ENCODE assay signal across 8 cellular contexts in the genomic region with DNA sequence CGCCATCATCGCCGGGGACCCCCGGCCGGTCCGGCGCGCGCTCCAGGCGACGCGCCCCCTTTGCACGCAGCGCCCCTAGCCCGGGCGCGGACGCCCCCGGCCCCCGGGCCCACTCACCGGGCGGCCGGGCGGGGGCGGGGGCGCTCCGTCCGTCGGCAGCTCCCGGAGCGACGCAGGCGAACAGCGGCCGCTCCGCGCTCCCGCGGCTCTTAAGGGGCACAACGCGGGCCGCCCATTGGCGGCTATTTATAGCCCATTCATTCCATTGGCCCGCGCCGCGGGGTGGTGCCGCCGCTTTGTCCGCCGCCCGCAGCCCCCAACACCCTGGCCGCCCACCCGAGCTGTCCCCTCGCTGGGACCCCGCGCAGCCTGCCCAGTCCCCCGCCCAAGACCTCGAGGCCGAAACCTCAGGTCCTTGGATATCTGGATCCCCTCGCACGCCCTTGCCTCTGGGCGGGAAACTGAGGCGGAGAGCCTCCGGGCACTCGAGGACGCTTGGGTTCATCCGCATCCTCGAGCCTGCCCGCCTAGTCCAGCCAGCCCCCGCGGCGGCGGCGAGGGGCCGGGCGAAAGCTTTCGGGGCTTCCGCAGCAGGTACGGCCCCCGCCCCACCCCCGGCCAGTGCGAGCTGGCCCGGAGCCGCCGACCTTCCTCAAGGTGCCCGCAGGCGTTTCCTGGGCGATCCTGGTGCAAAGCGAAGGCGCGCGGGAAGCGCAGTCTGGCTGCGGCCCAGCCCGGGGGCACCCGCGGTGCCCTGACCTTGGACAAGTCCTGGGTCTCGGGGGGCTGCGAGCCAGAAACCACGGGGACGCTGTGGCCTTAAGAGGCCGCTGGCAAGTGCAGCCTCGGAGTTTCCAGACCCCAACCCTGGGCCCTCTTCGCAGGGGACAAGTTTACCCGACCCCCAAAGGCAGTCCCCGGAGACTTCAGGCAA. TPM values are rescaled to one million over a fixed set of nuclear protein-coding genes. Genes with fewer than 3 reads are reported as not detected.
DNase-seq lines count a peak whose midpoint lies in the region; ATAC-seq and TF ChIP-seq lines count a peak whose summit lies in the region.

A gene (minus strand): TSS at position 182 of the 934 bp plus-strand sequence. CDS start 337 bp downstream, outside the sequence.

- TF ChIP-seq POLR2A in gastroesophageal sphincter (IDR thresholded peaks at IDR 0.05) = peak; percentile 97 to 99

- H2AFZ ChIP-seq in neural cell (ENCODE audit: low read depth, low read length) = peak within 1 kb of the TSS; percentile 33

- TF ChIP-seq EP300 in gastroesophageal sphincter (IDR thresholded peaks at IDR 0.05) (no peak), neural cell (conservative IDR thresholded peaks at IDR 0.05; ENCODE audit: poor library complexity, severe bottlenecking) (peak; percentile 40)

- no peaks in the 10 kb centered on the region for H3F3A ChIP-seq in neural cell (ENCODE audit: insufficient read depth, low read length, poor library complexity, severe bottlenecking)

- peak within 1 kb of the TSS; percentile 68 for H3K4me2 ChIP-seq in neural cell (ENCODE audit: low read length)

- no peaks in the 10 kb centered on the region for H3K27me3 ChIP-seq in gastroesophageal sphincter
- H3K27me3 ChIP-seq in neural cell (ENCODE audit: insufficient read depth, low read depth, low read length) = no peaks in the 10 kb centered on the region

- no peak within 1 kb of the TSS for H3K27ac Mint-ChIP-seq in activated T-helper 1 cell treated with anti-CD3 and anti-CD28 coated beads, Interleukin-12 subunit alpha, Interleukin-12 subunit beta, Interleukin-2, Interleukin-4 antibody, amounts not matched to agents 30 ng/mL and 10 ng/mL and 1 ng/mL, durations not matched to agents 14 hours and 24 hours and 36 hours

- H4K20me1 ChIP-seq in neural cell (ENCODE audit: insufficient read depth) = peaks cover 19% of the 10 kb centered on the region

- H3K36me3 Mint-ChIP-seq in activated T-helper 1 cell treated with anti-CD3 and anti-CD28 coated beads, Interleukin-12 subunit alpha, Interleukin-12 subunit beta, Interleukin-2, Interleukin-4 antibody, amounts not matched to agents 30 ng/mL and 10 ng/mL and 1 ng/mL, durations not matched to agents 14 hours and 24 hours and 36 hours (ENCODE audit: low read depth) = no peaks in the 10 kb centered on the region

- ATAC-seq in gastroesophageal sphincter (peak; percentile 63), HG03460 (IDR thresholded peaks at IDR 0.05; ENCODE audit: unreplicated experiment) (no peak)

- H3K4me1 Mint-ChIP-seq in activated T-helper 1 cell treated with anti-CD3 and anti-CD28 coated beads, Interleukin-12 subunit alpha, Interleukin-12 subunit beta, Interleukin-2, Interleukin-4 antibody, amounts not matched to agents 30 ng/mL and 10 ng/mL and 1 ng/mL, durations not matched to agents 14 hours and 24 hours and 36 hours (ENCODE audit: low read depth) = peaks cover 15% of the 10 kb centered on the region

- 15 to 80% methylated on average over 1 to 3 of the region's 107 CpGs for WGBS in gastroesophageal sphincter (ENCODE audit: low coverage in 1 of 2), 2 donors

- H3K36me3 ChIP-seq in gastroesophageal sphincter = peaks cover 0 to 14% of the 10 kb centered on the region in 2 donors
- H3K36me3 ChIP-seq in neural cell (ENCODE audit: insufficient read depth, low read length) = peaks cover 7% of the 10 kb centered on the region

- H3K9me3 ChIP-seq in gastroesophageal sphincter = no peaks in the 10 kb centered on the region
- H3K9me3 ChIP-seq in neural cell (ENCODE audit: low read length) = no peaks in the 10 kb centered on the region

- peaks cover 17% of the 10 kb centered on the region for H3K79me2 ChIP-seq in neural cell (replicated peaks; ENCODE audit: insufficient read depth, low read length)

- H3K4me3 ChIP-seq in gastroesophageal sphincter (peak within 1 kb of the TSS; percentile 84 to 93), neural cell (ENCODE audit: low read length) (peak within 1 kb of the TSS; percentile 91)

- TF ChIP-seq RAD21 in neural cell (conservative IDR thresholded peaks at IDR 0.05) = no peak

- H3K4me3 Mint-ChIP-seq in activated T-helper 1 cell treated with anti-CD3 and anti-CD28 coated beads, Interleukin-12 subunit alpha, Interleukin-12 subunit beta, Interleukin-2, Interleukin-4 antibody, amounts not matched to agents 30 ng/mL and 10 ng/mL and 1 ng/mL, durations not matched to agents 14 hours and 24 hours and 36 hours = peak within 1 kb of the TSS; percentile 69

- H3K9ac ChIP-seq in neural cell (ENCODE audit: low read length) = peak within 1 kb of the TSS; percentile 97

- peaks cover 0 to 86% (median 41%) of the 10 kb centered on the region in 3 donors for H3K4me1 ChIP-seq in gastroesophageal sphincter

- peaks cover 19% of the 10 kb centered on the region for H3K27me3 Mint-ChIP-seq in activated T-helper 1 cell treated with anti-CD3 and anti-CD28 coated beads, Interleukin-12 subunit alpha, Interleukin-12 subunit beta, Interleukin-2, Interleukin-4 antibody, amounts not matched to agents 30 ng/mL and 10 ng/mL and 1 ng/mL, durations not matched to agents 14 hours and 24 hours and 36 hours (ENCODE audit: insufficient read depth)

- DNase-seq in activated CD4-positive, alpha-beta T cell treated with anti-CD3 and anti-CD28 coated beads for 48 hours = peak; percentile 43
- DNase-seq in activated CD4-positive, alpha-beta T cell treated with anti-CD3 and anti-CD28 coated beads, Interleukin-2, amount 50 U/mL, for 1 hour = no peak
- DNase-seq in NCI-H2029 (lab: John Stamatoyannopoulos, UW) (peak; percentile 23), NOMO-1 (lab: John Stamatoyannopoulos, UW; ENCODE audit: unreplicated experiment in 2 of 2) (no peak)
- no peak for DNase-seq in activated T-helper 1 cell treated with anti-CD3 and anti-CD28 coated beads, Interleukin-12 subunit alpha, Interleukin-12 subunit beta, Interleukin-2, Interleukin-4 antibody, amounts not matched to agents 30 ng/mL and 10 ng/mL and 1 ng/mL, durations not matched to agents 14 hours and 24 hours and 36 hours (ENCODE audit: low spot score)

- no peaks in the 10 kb centered on the region for H3K9me3 Mint-ChIP-seq in activated T-helper 1 cell treated with anti-CD3 and anti-CD28 coated beads, Interleukin-12 subunit alpha, Interleukin-12 subunit beta, Interleukin-2, Interleukin-4 antibody, amounts not matched to agents 30 ng/mL and 10 ng/mL and 1 ng/mL, durations not matched to agents 14 hours and 24 hours and 36 hours

- H3K27ac ChIP-seq in gastroesophageal sphincter (peak within 1 kb of the TSS; percentile 97 to 99 (median 98)), neural cell (ENCODE audit: low read length) (peak within 1 kb of the TSS; percentile 90)

- H3K9me2 ChIP-seq in neural cell (ENCODE audit: insufficient read depth, low read length) = no peaks in the 10 kb centered on the region

- TF ChIP-seq CTCF in gastroesophageal sphincter (IDR thresholded peaks at IDR 0.05) = peak in 1 of 4 experiments; percentile 11
- TF ChIP-seq CTCF in neural cell (IDR thresholded peaks at IDR 0.05; ENCODE audit: poor library complexity, severe bottlenecking) = no peak

- intact Hi-C loops in activated T-helper 1 cell treated with anti-CD3 and anti-CD28 coated beads, Interleukin-12 subunit alpha, Interleukin-12 subunit beta, Interleukin-2, Interleukin-4 antibody, amounts not matched to agents 30 ng/mL and 10 ng/mL and 1 ng/mL, durations not matched to agents 14 hours and 24 hours and 36 hours (cut with micrococcal nuclease) = loop anchor here (10.0 kb wide), 1 partner anchor 188 kb away; a partner anchor contains a TSS

TF ChIP-seq in neural cell, 6 proteins besides CTCF, POLR2A, EP300 and RAD21:
- TF ChIP-seq POLR2AphosphoS5 (IDR thresholded peaks at IDR 0.05) (peak; percentile 93), MXI1 (conservative IDR thresholded peaks at IDR 0.05; ENCODE audit: poor library complexity, severe bottlenecking) (no peak), EZH2 (IDR thresholded peaks at IDR 0.05; ENCODE audit: borderline replicate concordance, insufficient read depth, low read length, poor library complexity, severe bottlenecking) (no peak), TAF1 (IDR thresholded peaks at IDR 0.05; ENCODE audit: low read depth) (peak; percentile 95), SMC3 (conservative IDR thresholded peaks at IDR 0.05; ENCODE audit: poor library complexity) (no peak)
- TF ChIP-seq, protein P1, sequence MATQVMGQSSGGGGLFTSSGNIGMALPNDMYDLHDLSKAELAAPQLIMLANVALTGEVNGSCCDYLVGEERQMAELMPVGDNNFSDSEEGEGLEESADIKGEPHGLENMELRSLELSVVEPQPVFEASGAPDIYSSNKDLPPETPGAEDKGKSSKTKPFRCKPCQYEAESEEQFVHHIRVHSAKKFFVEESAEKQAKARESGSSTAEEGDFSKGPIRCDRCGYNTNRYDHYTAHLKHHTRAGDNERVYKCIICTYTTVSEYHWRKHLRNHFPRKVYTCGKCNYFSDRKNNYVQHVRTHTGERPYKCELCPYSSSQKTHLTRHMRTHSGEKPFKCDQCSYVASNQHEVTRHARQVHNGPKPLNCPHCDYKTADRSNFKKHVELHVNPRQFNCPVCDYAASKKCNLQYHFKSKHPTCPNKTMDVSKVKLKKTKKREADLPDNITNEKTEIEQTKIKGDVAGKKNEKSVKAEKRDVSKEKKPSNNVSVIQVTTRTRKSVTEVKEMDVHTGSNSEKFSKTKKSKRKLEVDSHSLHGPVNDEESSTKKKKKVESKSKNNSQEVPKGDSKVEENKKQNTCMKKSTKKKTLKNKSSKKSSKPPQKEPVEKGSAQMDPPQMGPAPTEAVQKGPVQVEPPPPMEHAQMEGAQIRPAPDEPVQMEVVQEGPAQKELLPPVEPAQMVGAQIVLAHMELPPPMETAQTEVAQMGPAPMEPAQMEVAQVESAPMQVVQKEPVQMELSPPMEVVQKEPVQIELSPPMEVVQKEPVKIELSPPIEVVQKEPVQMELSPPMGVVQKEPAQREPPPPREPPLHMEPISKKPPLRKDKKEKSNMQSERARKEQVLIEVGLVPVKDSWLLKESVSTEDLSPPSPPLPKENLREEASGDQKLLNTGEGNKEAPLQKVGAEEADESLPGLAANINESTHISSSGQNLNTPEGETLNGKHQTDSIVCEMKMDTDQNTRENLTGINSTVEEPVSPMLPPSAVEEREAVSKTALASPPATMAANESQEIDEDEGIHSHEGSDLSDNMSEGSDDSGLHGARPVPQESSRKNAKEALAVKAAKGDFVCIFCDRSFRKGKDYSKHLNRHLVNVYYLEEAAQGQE (IDR thresholded peaks at IDR 0.05; ENCODE audit: borderline replicate concordance) = peak; percentile 86
TF ChIP-seq in neural cell: peak in this region for 3.

RNA-seq across cellular contexts. Expression of the gene that starts here (rescaled TPM):
- 13.7 and 16.0 TPM in 2 replicates for total RNA-seq in activated T-helper 1 cell treated with anti-CD3 and anti-CD28 coated beads, Interleukin-12 subunit alpha, Interleukin-12 subunit beta, Interleukin-2, Interleukin-4 antibody, amounts not matched to agents 30 ng/mL and 10 ng/mL and 1 ng/mL, durations not matched to agents 14 hours and 24 hours and 36 hours
- 1,000 to 10,000 TPM in 2 of 4 donors, 100 to 1,000 TPM in 2; 453 to 1,624 (median 922) TPM for total RNA-seq in gastroesophageal sphincter
- 918 and 1,148 TPM in 2 replicates for polyA plus RNA-seq in neural cell
- 398 and 444 TPM in 2 replicates for polyA minus RNA-seq in neural cell

Comparison
In these comparisons a context has a peak if more than half of its experiments do, and no peak if none do; other contexts are left out.
1. RNA of the gene that starts here (total RNA-seq): 453 to 1,624 TPM in gastroesophageal sphincter; 13.7 to 16.0 TPM in activated T-helper 1 cell treated with anti-CD3 and anti-CD28 coated beads, Interleukin-12 subunit alpha, Interleukin-12 subunit beta, Interleukin-2, Interleukin-4 antibody, amounts not matched to agents 30 ng/mL and 10 ng/mL and 1 ng/mL, durations not matched to agents 14 hours and 24 hours and 36 hours; every median in the first group is over 10 times any median in the second.
2. DNase-seq: peak in activated CD4-positive, alpha-beta T cell treated with anti-CD3 and anti-CD28 coated beads for 48 hours (single experiment) and NCI-H2029 (single experiment); none in activated CD4-positive, alpha-beta T cell treated with anti-CD3 and anti-CD28 coated beads, Interleukin-2, amount 50 U/mL, for 1 hour (single experiment), activated T-helper 1 cell treated with anti-CD3 and anti-CD28 coated beads, Interleukin-12 subunit alpha, Interleukin-12 subunit beta, Interleukin-2, Interleukin-4 antibody, amounts not matched to agents 30 ng/mL and 10 ng/mL and 1 ng/mL, durations not matched to agents 14 hours and 24 hours and 36 hours (single experiment) and NOMO-1 (0 of 2).